8 cellular contexts compared by ENCODE assay signal in genomic region chr6:118892248-118893094, GRCh38. TPM values are rescaled to one million over a fixed set of nuclear protein-coding genes. Genes with fewer than 3 reads are reported as not detected.
DNase-seq lines count a peak whose midpoint lies in the region; ATAC-seq and TF ChIP-seq lines count a peak whose summit lies in the region.

No MANE protein-coding gene starts in this region.

- no peaks in the 10 kb centered on the region for H3K27me3 ChIP-seq in neural cell (ENCODE audit: insufficient read depth, low read depth, low read length)

- peak; percentile 34 for DNase-seq in GF-D8 (lab: John Stamatoyannopoulos, UW)
- peak; percentile 79 for DNase-seq in OCI-M1 (lab: John Stamatoyannopoulos, UW)
- DNase-seq in effector memory CD8-positive, alpha-beta T cell, result no peak
- DNase-seq in NCI-H748 (lab: John Stamatoyannopoulos, UW; ENCODE audit: unreplicated experiment), result no peak
- no peak for DNase-seq in DMS 273 (lab: John Stamatoyannopoulos, UW; ENCODE audit: unreplicated experiment)
- no peak for DNase-seq in AG08395 (ENCODE audit: low spot score)

- peak overlapping the region; percentile 89 for H3K9ac ChIP-seq in neural cell (ENCODE audit: low read length)

- peak overlapping the region; percentile 97 for H3K27ac ChIP-seq in neural cell (ENCODE audit: low read length)

- peaks cover 3% of the 10 kb centered on the region for H3F3A ChIP-seq in neural cell (ENCODE audit: insufficient read depth, low read length, poor library complexity, severe bottlenecking)

- no peaks in the 10 kb centered on the region for H3K9me2 ChIP-seq in neural cell (ENCODE audit: insufficient read depth, low read length)

- H3K9me3 ChIP-seq in neural cell (ENCODE audit: low read length), result no peaks in the 10 kb centered on the region

- H3K4me3 Mint-ChIP-seq in effector memory CD8-positive, alpha-beta T cell, result peak overlapping the region; percentile 98 to 100

- no peaks in the 10 kb centered on the region for H3K27me3 Mint-ChIP-seq in effector memory CD8-positive, alpha-beta T cell

- H3K36me3 ChIP-seq in neural cell (ENCODE audit: insufficient read depth, low read length), result no peaks in the 10 kb centered on the region

- H2AFZ ChIP-seq in neural cell (ENCODE audit: low read depth, low read length), result no peak overlapping the region

- no peak for ATAC-seq in effector memory CD8-positive, alpha-beta T cell (replicated peaks)
- ATAC-seq in HG03565 (IDR thresholded peaks at IDR 0.05; ENCODE audit: unreplicated experiment), result no peak

- peaks cover 26% of the 10 kb centered on the region for H3K79me2 ChIP-seq in neural cell (replicated peaks; ENCODE audit: insufficient read depth, low read length)

- peak overlapping the region; percentile 83 for H3K4me3 ChIP-seq in neural cell (ENCODE audit: low read length)

- peak overlapping the region; percentile 81 for H3K4me2 ChIP-seq in neural cell (ENCODE audit: low read length)

- TF ChIP-seq CTCF in neural cell (IDR thresholded peaks at IDR 0.05; ENCODE audit: poor library complexity, severe bottlenecking), result no peak

- TF ChIP-seq EP300 in neural cell (conservative IDR thresholded peaks at IDR 0.05; ENCODE audit: poor library complexity, severe bottlenecking), result no peak

- no peaks in the 10 kb centered on the region for H3K9me3 Mint-ChIP-seq in effector memory CD8-positive, alpha-beta T cell

- no peaks in the 10 kb centered on the region for H4K20me1 ChIP-seq in neural cell (ENCODE audit: insufficient read depth)

- peak overlapping the region; percentile 97 to 98 for H3K27ac Mint-ChIP-seq in effector memory CD8-positive, alpha-beta T cell

- TF ChIP-seq RAD21 in neural cell (conservative IDR thresholded peaks at IDR 0.05), result no peak

- peaks cover 39 to 53% of the 10 kb centered on the region in 2 donors for H3K4me1 Mint-ChIP-seq in effector memory CD8-positive, alpha-beta T cell (ENCODE audit: low read depth in 2 of 2)

- peaks cover 29% of the 10 kb centered on the region for H3K36me3 Mint-ChIP-seq in effector memory CD8-positive, alpha-beta T cell (ENCODE audit: insufficient read depth)

TF ChIP-seq in neural cell, 6 proteins besides CTCF, POLR2A, EP300 and RAD21:
- TF ChIP-seq TAF1 (IDR thresholded peaks at IDR 0.05; ENCODE audit: low read depth), result no peak
- no peak for TF ChIP-seq POLR2AphosphoS5 (IDR thresholded peaks at IDR 0.05)
- no peak for TF ChIP-seq MXI1 (conservative IDR thresholded peaks at IDR 0.05; ENCODE audit: poor library complexity, severe bottlenecking)
- TF ChIP-seq SMC3 (conservative IDR thresholded peaks at IDR 0.05; ENCODE audit: poor library complexity), result no peak
- no peak for TF ChIP-seq REST (IDR thresholded peaks at IDR 0.05; ENCODE audit: borderline replicate concordance)
TF ChIP-seq in neural cell: peak in this region for 0.

RNA-seq across cellular contexts. Expression of gene ASF1A, which starts 1.5 kb away (rescaled TPM):
- 49.4 and 65.6 TPM in 2 replicates for polyA plus RNA-seq in neural cell
- 58.6 and 61.1 TPM in 2 replicates for polyA minus RNA-seq in neural cell

RNA-seq across cellular contexts. Expression of gene MCM9, which starts 42.5 kb away (rescaled TPM):
- 7.8 TPM in 2 replicates for polyA plus RNA-seq in neural cell
- 4.9 and 8.0 TPM in 2 replicates for polyA minus RNA-seq in neural cell

Comparison
In these comparisons a context has a peak if more than half of its experiments do, and no peak if none do; other contexts are left out.
1. DNase-seq: peak in GF-D8 (single experiment) and OCI-M1 (single experiment); none in effector memory CD8-positive, alpha-beta T cell (0 of 3), NCI-H748 (single experiment), DMS 273 (single experiment) and AG08395 (single experiment).